21 cellular contexts compared by ENCODE assay signal in the genomic region with DNA sequence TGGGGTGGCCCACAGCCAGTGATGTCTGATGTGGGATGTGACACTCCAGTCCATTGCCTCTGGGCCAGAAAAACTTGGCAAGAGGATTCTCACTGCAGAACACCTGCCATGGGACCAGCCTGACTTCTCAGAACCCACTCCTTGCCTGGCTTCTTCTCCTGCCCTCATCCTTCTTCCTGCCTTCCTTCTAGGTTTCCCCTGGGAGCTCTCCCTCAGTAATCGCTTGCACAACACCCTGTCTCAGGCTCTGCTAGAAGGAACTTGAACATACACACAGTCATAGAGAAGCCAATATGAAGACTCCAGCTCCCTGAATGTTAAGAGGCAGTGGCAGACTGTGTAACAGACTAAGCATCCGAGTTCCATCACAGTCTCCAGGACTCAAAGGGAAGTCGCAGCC.
"Had no signal": no experiment of that assay in that cellular context is flagged by ENCODE, and none has a peak within 500 bp of the region (broad histone marks: within the 10 kb centered on the region; RNA-seq: fewer than 3 reads in every experiment).

No MANE protein-coding gene starts in this region.

- H3K27ac Mint-ChIP-seq: activated naive CD4-positive, alpha-beta T cell treated with anti-CD3 and anti-CD28 coated beads, Interleukin-2, amount 10 ng/mL, durations not matched to agents 7 days and 5 days; activated T-cell treated with anti-CD3 and anti-CD28 coated beads, Interleukin-2, amount 50 U/mL, for 72 hours; mesothelial cell of epicardium; progenitor cell of endocrine pancreas; T-helper 1 cell treated with Interleukin-12 subunit alpha and Interleukin-12 subunit beta and Interleukin-4 antibody, amounts not matched to agents 30 μg/mL and 1 μg/mL, for 36 hours had no signal

- H3K27me3 ChIP-seq: body of pancreas, upper lobe of left lung had no signal

- H3K9me3 Mint-ChIP-seq: activated naive CD4-positive, alpha-beta T cell treated with anti-CD3 and anti-CD28 coated beads, Interleukin-2, amount 10 ng/mL, durations not matched to agents 7 days and 5 days; activated T-cell treated with anti-CD3 and anti-CD28 coated beads, Interleukin-2, amount 50 U/mL, for 72 hours; mesothelial cell of epicardium; naive thymus-derived CD8-positive, alpha-beta T cell; T-helper 1 cell treated with Interleukin-12 subunit alpha and Interleukin-12 subunit beta and Interleukin-4 antibody, amounts not matched to agents 30 μg/mL and 1 μg/mL, for 36 hours had no signal

- H3K4me3 ChIP-seq: body of pancreas, upper lobe of left lung had no signal

- H3K36me3 ChIP-seq: upper lobe of left lung had no signal

- H3K4me3 Mint-ChIP-seq: activated naive CD4-positive, alpha-beta T cell treated with anti-CD3 and anti-CD28 coated beads, Interleukin-2, amount 10 ng/mL, durations not matched to agents 7 days and 5 days; activated T-cell treated with anti-CD3 and anti-CD28 coated beads, Interleukin-2, amount 50 U/mL, for 72 hours; mesothelial cell of epicardium; naive thymus-derived CD8-positive, alpha-beta T cell; T-helper 1 cell treated with Interleukin-12 subunit alpha and Interleukin-12 subunit beta and Interleukin-4 antibody, amounts not matched to agents 30 μg/mL and 1 μg/mL, for 36 hours had no signal

- DNase-seq: activated CD4-positive, alpha-beta T cell treated with anti-CD3 and anti-CD28 coated beads for 4 hours; activated CD4-positive, alpha-beta T cell treated with anti-CD3 and anti-CD28 coated beads, Interleukin-2, amount 50 U/mL, for 48 hours; activated CD4-positive, CD25-positive, alpha-beta regulatory T cell; activated effector memory CD4-positive, alpha-beta T cell treated with Interleukin-2 at 50 U/mL for 16 hours; activated naive CD4-positive, alpha-beta T cell treated with anti-CD3 and anti-CD28 coated beads, Interleukin-2, amount 10 ng/mL, durations not matched to agents 7 days and 5 days; activated T-cell treated with anti-CD3 and anti-CD28 coated beads, Interleukin-2, amount 50 U/mL, for 72 hours; anterior cingulate cortex; body of pancreas; dermis blood vessel endothelial cell; effector CD8-positive, alpha-beta T cell; erythroblast; kidney; naive thymus-derived CD8-positive, alpha-beta T cell; retina; stimulated activated CD4-positive, alpha-beta T cell treated with anti-CD3 and anti-CD28 coated beads, Interleukin-4, amount 100 ng/mL, for 24 hours; stimulated activated naive CD8-positive, alpha-beta T cell treated with anti-CD3 and anti-CD28 coated beads, Interleukin-15, Interleukin-2, amounts not matched to agents 100 U/mL and 50 U/mL, for 24 hours; upper lobe of left lung had no signal

- H3K36me3 Mint-ChIP-seq: activated naive CD4-positive, alpha-beta T cell treated with anti-CD3 and anti-CD28 coated beads, Interleukin-2, amount 10 ng/mL, durations not matched to agents 7 days and 5 days; mesothelial cell of epicardium had no signal

- H3K27ac ChIP-seq: body of pancreas, upper lobe of left lung had no signal

- ATAC-seq: activated T-cell treated with anti-CD3 and anti-CD28 coated beads, Interleukin-2, amount 50 U/mL, for 72 hours; body of pancreas; left lobe of liver; naive thymus-derived CD8-positive, alpha-beta T cell; stimulated activated naive CD8-positive, alpha-beta T cell treated with anti-CD3 and anti-CD28 coated beads, Interleukin-15, Interleukin-2, amounts not matched to agents 100 U/mL and 50 U/mL, for 24 hours had no signal

- H3K9me3 ChIP-seq: body of pancreas, upper lobe of left lung had no signal
